In genomic region chr19:42897729-42898128, GRCh38 we compare ENCODE assay signal across 16 cellular contexts. TPM values are rescaled to one million over a fixed set of nuclear protein-coding genes. Genes with fewer than 3 reads are reported as not detected.
"Had no signal": no experiment of that assay in that cellular context is flagged by ENCODE, and none has a peak within 500 bp of the region (broad histone marks: within the 10 kb centered on the region; RNA-seq: fewer than 3 reads in every experiment).

No MANE protein-coding gene starts in this region.

RNA-seq across cellular contexts. Expression of gene PSG1, which starts 18.2 kb away (rescaled TPM):
- total RNA-seq: dorsolateral prefrontal cortex, kidney, left colon, left ventricle myocardium superior, lung, omental fat pad, prostate gland, right lobe of liver, skeletal muscle tissue, spleen, temporal lobe, upper lobe of right lung, vagina had no signal
- polyA plus RNA-seq: immature natural killer cell; lung; naive thymus-derived CD4-positive, alpha-beta T cell; spleen had no signal

RNA-seq across cellular contexts. Expression of gene PSG6, which starts 20.0 kb away (rescaled TPM):
- total RNA-seq: dorsolateral prefrontal cortex; esophagus muscularis mucosa; kidney; left colon; left ventricle myocardium superior; lung; naive thymus-derived CD4-positive, alpha-beta T cell; omental fat pad; prostate gland; right lobe of liver; skeletal muscle tissue; spleen; temporal lobe; upper lobe of right lung; vagina had no signal
- polyA plus RNA-seq: immature natural killer cell; lung; naive thymus-derived CD4-positive, alpha-beta T cell; spleen had no signal

RNA-seq across cellular contexts. Expression of gene PSG7, which starts 39.3 kb away (rescaled TPM):
- total RNA-seq: dorsolateral prefrontal cortex; esophagus muscularis mucosa; kidney; left colon; left ventricle myocardium superior; lung; naive thymus-derived CD4-positive, alpha-beta T cell; omental fat pad; prostate gland; right lobe of liver; skeletal muscle tissue; spleen; temporal lobe; upper lobe of right lung; vagina had no signal
- polyA plus RNA-seq: immature natural killer cell; lung; naive thymus-derived CD4-positive, alpha-beta T cell; spleen had no signal
